Comparison of ENCODE assay signal across 16 cellular contexts in the genomic region with DNA sequence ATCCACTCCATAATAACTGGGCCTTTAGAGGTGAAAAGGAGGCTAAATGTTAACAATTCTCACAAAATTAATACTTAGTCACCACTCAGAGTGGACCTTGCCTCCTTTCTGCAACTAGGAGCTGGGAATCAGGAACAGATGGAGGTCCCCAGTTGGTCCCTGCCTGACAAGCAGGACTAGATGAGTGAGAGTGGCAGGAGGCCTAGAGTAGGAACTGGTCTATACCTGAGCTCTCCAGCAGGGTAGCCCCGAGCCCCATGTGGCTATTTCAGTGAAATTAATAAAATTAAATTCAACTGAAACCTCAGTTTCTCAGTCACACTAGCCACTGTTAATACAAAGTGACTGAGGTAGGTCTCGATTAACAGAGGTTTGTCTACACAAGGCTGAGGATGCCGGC.
A peak's percentile ranks its signal among the peaks of the same experiment; 100 is the strongest.
DNase-seq lines count a peak whose midpoint lies in the region; ATAC-seq and TF ChIP-seq lines count a peak whose summit lies in the region.
"Had no signal": no experiment of that assay in that cellular context is flagged by ENCODE, and none has a peak within 500 bp of the region (broad histone marks: within the 10 kb centered on the region; RNA-seq: fewer than 3 reads in every experiment).

No MANE protein-coding gene starts in this region.

- H3K4me2 ChIP-seq in SK-N-SH (no peak overlapping the region), PC-3 (ENCODE audit: low read length) (no peak overlapping the region), mammary epithelial cell (ENCODE audit: insufficient read depth, low read depth, low read length) (no peak overlapping the region)

- H3K9me3 ChIP-seq in SK-N-SH = no peaks in the 10 kb centered on the region
- no peaks in the 10 kb centered on the region for H3K9me3 ChIP-seq in PC-3 (ENCODE audit: low read length)
- no peaks in the 10 kb centered on the region for H3K9me3 ChIP-seq in vagina
- H3K9me3 ChIP-seq in mammary epithelial cell (replicated peaks; ENCODE audit: insufficient read depth, low read length) = no peaks in the 10 kb centered on the region
- H3K9me3 ChIP-seq: body of pancreas, SJSA1 had no signal

- H3K9me2 ChIP-seq in SK-N-SH (no peaks in the 10 kb centered on the region), PC-3 (replicated peaks; ENCODE audit: low read length) (no peaks in the 10 kb centered on the region)

- peak overlapping the region; percentile 48 for H3K27ac Mint-ChIP-seq in glutamatergic neuron (ENCODE audit: unreplicated experiment)
- H3K27ac Mint-ChIP-seq: activated naive CD4-positive, alpha-beta T cell treated with anti-CD3 and anti-CD28 coated beads, Interleukin-2, amount 50 U/mL, for 24 hours had no signal

- H3K4me3 ChIP-seq in SK-N-SH (ENCODE audit: low read depth in 2 of 2, low read length in 1 of 2) = no peak overlapping the region
- no peak overlapping the region for H3K4me3 ChIP-seq in PC-3 (ENCODE audit: low read length)
- no peak overlapping the region for H3K4me3 ChIP-seq in vagina
- H3K4me3 ChIP-seq in mammary epithelial cell (replicated peaks in 1 of 3; ENCODE audit: insufficient read depth in 1 of 3, low read depth in 2 of 3, low read length in 3 of 3) = no peak overlapping the region
- H3K4me3 ChIP-seq: body of pancreas, dorsolateral prefrontal cortex, SJSA1 had no signal

- TF ChIP-seq EP300 in SK-N-SH (IDR thresholded peaks at IDR 0.05; ENCODE audit: borderline replicate concordance in 1 of 2, low read depth in 1 of 2, low read length in 1 of 2) = no peak

- H2AFZ ChIP-seq in SK-N-SH (ENCODE audit: low read depth) (no peak overlapping the region), PC-3 (ENCODE audit: low read length) (no peak overlapping the region), mammary epithelial cell (ENCODE audit: low read depth, low read length) (no peak overlapping the region)

- no peaks in the 10 kb centered on the region for H4K20me1 ChIP-seq in SK-N-SH (ENCODE audit: insufficient read depth)
- no peaks in the 10 kb centered on the region for H4K20me1 ChIP-seq in PC-3 (ENCODE audit: low read length)
- no peaks in the 10 kb centered on the region for H4K20me1 ChIP-seq in mammary epithelial cell (ENCODE audit: insufficient read depth, low read length)

- no peaks in the 10 kb centered on the region for H3K27me3 Mint-ChIP-seq in glutamatergic neuron (ENCODE audit: unreplicated experiment)

- TF ChIP-seq CTCF in SK-N-SH (IDR thresholded peaks at IDR 0.05) = no peak
- no peak for TF ChIP-seq CTCF in PC-3 (conservative IDR thresholded peaks at IDR 0.05; ENCODE audit: low read depth, low read length)
- peak; percentile 52 for TF ChIP-seq CTCF in glutamatergic neuron (IDR thresholded peaks at IDR 0.05; ENCODE audit: partially characterized antibody, unreplicated experiment)
- no peak for TF ChIP-seq CTCF in vagina (IDR thresholded peaks at IDR 0.05)
- TF ChIP-seq CTCF in mammary epithelial cell (conservative IDR thresholded peaks at IDR 0.05 in 1 of 2, IDR thresholded peaks at IDR 0.05 in 1 of 2; ENCODE audit: extremely low read depth in 1 of 2, insufficient read depth in 1 of 2, low read depth in 1 of 2, low read length in 2 of 2) = no peak

- no peaks in the 10 kb centered on the region for H3K36me3 Mint-ChIP-seq in glutamatergic neuron (ENCODE audit: unreplicated experiment)
- H3K36me3 Mint-ChIP-seq: activated naive CD4-positive, alpha-beta T cell treated with anti-CD3 and anti-CD28 coated beads, Interleukin-2, amount 50 U/mL, for 24 hours had no signal

- H3F3A ChIP-seq in SK-N-SH (replicated peaks; ENCODE audit: insufficient read depth) (no peaks in the 10 kb centered on the region), PC-3 (ENCODE audit: low read length, unreplicated experiment) (no peaks in the 10 kb centered on the region)

- no peak for TF ChIP-seq POLR2A in vagina (IDR thresholded peaks at IDR 0.05)

- H3K4me1 ChIP-seq in SK-N-SH (ENCODE audit: control insufficient read depth in 1 of 2, insufficient read depth in 2 of 2, low read depth in 1 of 2, low read length in 1 of 2) (no peaks in the 10 kb centered on the region), PC-3 (ENCODE audit: insufficient read depth, low read length) (no peaks in the 10 kb centered on the region), vagina (no peaks in the 10 kb centered on the region), mammary epithelial cell (ENCODE audit: insufficient read depth, low read length) (no peaks in the 10 kb centered on the region)
- H3K4me1 ChIP-seq: body of pancreas, SJSA1 had no signal

- H3K79me2 ChIP-seq in SK-N-SH (ENCODE audit: insufficient read depth) (no peaks in the 10 kb centered on the region), PC-3 (ENCODE audit: low read length) (no peaks in the 10 kb centered on the region), mammary epithelial cell (ENCODE audit: insufficient read depth, low read length) (no peaks in the 10 kb centered on the region)

- H3K36me3 ChIP-seq in SK-N-SH (replicated peaks in 1 of 2; ENCODE audit: control insufficient read depth in 1 of 2, insufficient read depth in 2 of 2, low read length in 1 of 2) = no peaks in the 10 kb centered on the region
- H3K36me3 ChIP-seq in PC-3 (ENCODE audit: low read depth, low read length) = no peaks in the 10 kb centered on the region
- no peaks in the 10 kb centered on the region for H3K36me3 ChIP-seq in vagina
- no peaks in the 10 kb centered on the region for H3K36me3 ChIP-seq in mammary epithelial cell (ENCODE audit: insufficient read depth, low read length)
- H3K36me3 ChIP-seq: SJSA1 had no signal

- CTCF ChIA-PET in SK-N-SH (lab: Yijun Ruan, JAX) = interaction anchor here (1.1 kb wide), 1 partner anchor 151 kb away, joined by 3 read pairs; the partner anchor contains the start of gene MYO5B
- CTCF ChIA-PET in PC-3 (lab: Charles Lee) = no interaction called here
- CTCF ChIA-PET in mammary epithelial cell (lab: Charles Lee; ENCODE audit: low non-redundant PET) = no interaction called here

- no peak overlapping the region for H3K4me3 Mint-ChIP-seq in glutamatergic neuron (ENCODE audit: unreplicated experiment)
- H3K4me3 Mint-ChIP-seq: activated naive CD4-positive, alpha-beta T cell treated with anti-CD3 and anti-CD28 coated beads, Interleukin-2, amount 50 U/mL, for 24 hours had no signal

- POLR2A ChIA-PET in SK-N-SH (lab: Yijun Ruan, JAX) = no interaction called here
- POLR2A ChIA-PET in PC-3 (lab: Charles Lee; ENCODE audit: unreplicated experiment) = no interaction called here

- ATAC-seq in SK-N-SH treated with all-trans-retinoic acid at 6 μM for 48 hours (no peak), PC-3 (peak; percentile 46; the same call in 1 of the 2 replicates)
- ATAC-seq: body of pancreas had no signal

- BruUV-seq in PC-3 (replicated peaks; lab: Mats Ljungman, UMichigan) = no TSS peak
- BruUV-seq in mammary epithelial cell (replicated peaks; lab: Mats Ljungman, UMichigan) = no TSS peak

- 47% methylated on average over 3 of the region's 3 CpGs for WGBS in SK-N-SH (ENCODE audit: low lambda C conversion rate)
- WGBS in mammary epithelial cell (ENCODE audit: low coverage, missing lambda C conversion rate) = 67% methylated on average over 3 of the region's 3 CpGs

- dilution Hi-C loops in mammary epithelial cell (cut with HindIII; ENCODE audit: low sequenced_read_pairs) = no loop called here

- in situ Hi-C loops in mammary epithelial cell (cut with MboI; ENCODE audit: low sequenced_read_pairs in 2 of 2) = no loop called here

- no peak overlapping the region for H3K9ac ChIP-seq in SK-N-SH
- H3K9ac ChIP-seq in PC-3 (ENCODE audit: low read length) = no peak overlapping the region
- no peak overlapping the region for H3K9ac ChIP-seq in mammary epithelial cell (ENCODE audit: insufficient read depth, low read length)

- peaks cover 4% of the 10 kb centered on the region for H3K4me1 Mint-ChIP-seq in glutamatergic neuron (ENCODE audit: low read depth, unreplicated experiment)
- H3K4me1 Mint-ChIP-seq: activated naive CD4-positive, alpha-beta T cell treated with anti-CD3 and anti-CD28 coated beads, Interleukin-2, amount 50 U/mL, for 24 hours had no signal

- H3K27me3 ChIP-seq in SK-N-SH (ENCODE audit: insufficient read depth) (no peaks in the 10 kb centered on the region), PC-3 (ENCODE audit: low read length) (no peaks in the 10 kb centered on the region), vagina (no peaks in the 10 kb centered on the region), mammary epithelial cell (ENCODE audit: insufficient read depth, low read length) (no peaks in the 10 kb centered on the region)
- H3K27me3 ChIP-seq: body of pancreas had no signal

- TF ChIP-seq RAD21 in SK-N-SH (IDR thresholded peaks at IDR 0.05; ENCODE audit: low read length) = no peak

- H3K27ac ChIP-seq in SK-N-SH (ENCODE audit: low read depth in 2 of 2, low read length in 1 of 2) (no peak overlapping the region), PC-3 (ENCODE audit: low read length) (no peak overlapping the region), vagina (peak overlapping the region; percentile 24), mammary epithelial cell (ENCODE audit: insufficient read depth, low read depth, low read length) (no peak overlapping the region)
- H3K27ac ChIP-seq: body of pancreas, dorsolateral prefrontal cortex, SJSA1 had no signal

- peak; percentile 22 for DNase-seq in SK-N-SH
- DNase-seq in PC-3 = no peak
- peak; percentile 46 for DNase-seq in glutamatergic neuron
- DNase-seq in vagina (ENCODE audit: extremely low spot score in 2 of 2) = no peak
- DNase-seq in HT-29 (ENCODE audit: low spot score) = no peak
- DNase-seq in activated T-cell treated with anti-CD3 and anti-CD28 coated beads for 4 hours = no peak
- no peak for DNase-seq in mammary epithelial cell
- DNase-seq: activated CD4-positive, alpha-beta T cell treated with anti-CD3 and anti-CD28 coated beads, Interleukin-2, amount 50 U/mL, for 1 hour; NCI-H2029 treated with DMSO at 0.1 percent for 48 hours; occipital lobe; stimulated activated CD4-positive, alpha-beta T cell treated with anti-CD3 and anti-CD28 coated beads, Interleukin-4, amount 100 ng/mL, for 1 hour had no signal

- H3K9me3 Mint-ChIP-seq in glutamatergic neuron (ENCODE audit: unreplicated experiment) = no peaks in the 10 kb centered on the region
- H3K9me3 Mint-ChIP-seq: activated naive CD4-positive, alpha-beta T cell treated with anti-CD3 and anti-CD28 coated beads, Interleukin-2, amount 50 U/mL, for 24 hours had no signal

- intact Hi-C loops in PC-3 (cut with micrococcal nuclease) = no loop called here
- intact Hi-C loops in vagina (cut with DNase I) = no loop called here
- intact Hi-C loops in mammary epithelial cell (cut with micrococcal nuclease) = no loop called here

TF ChIP-seq in SK-N-SH, 30 proteins besides CTCF, POLR2A, EP300 and RAD21 (continues in another document):
- TF ChIP-seq FOXM1 (IDR thresholded peaks at IDR 0.05; ENCODE audit: low read depth) = no peak
- no peak for TF ChIP-seq RFX5 (IDR thresholded peaks at IDR 0.05; ENCODE audit: low read length)
- TF ChIP-seq TEAD4 (IDR thresholded peaks at IDR 0.05; ENCODE audit: borderline replicate concordance, insufficient read depth) = no peak
- no peak for TF ChIP-seq NRF1 (IDR thresholded peaks at IDR 0.05; ENCODE audit: low read depth, low read length)

TF ChIP-seq in SK-N-SH treated with all-trans-retinoic acid at 6 μM for 48 hours, 23 proteins besides CTCF, POLR2A, EP300 and RAD21 (continues in another document):
- TF ChIP-seq ESRRG (CRISPR knock-in tag; IDR thresholded peaks at IDR 0.05) = no peak
- no peak for TF ChIP-seq SNAI2 (CRISPR knock-in tag; IDR thresholded peaks at IDR 0.05)
- TF ChIP-seq ZFP30 (CRISPR knock-in tag; IDR thresholded peaks at IDR 0.05) = no peak
- no peak for TF ChIP-seq ZFP3 (CRISPR knock-in tag; IDR thresholded peaks at IDR 0.05)

Comparison
In these comparisons a context has a peak if more than half of its experiments do, and no peak if none do; other contexts are left out.
1. DNase-seq: peak in SK-N-SH (single experiment) and glutamatergic neuron (single experiment); none in PC-3 (single experiment), vagina (0 of 2), HT-29 (single experiment), activated T-cell treated with anti-CD3 and anti-CD28 coated beads for 4 hours (single experiment) and mammary epithelial cell (single experiment).